ENCODE assay signal across 25 cellular contexts in genomic region chr4:9384126-9384525, GRCh38. TPM values are rescaled to one million over a fixed set of nuclear protein-coding genes. Genes with fewer than 3 reads are reported as not detected.
A peak's percentile ranks its signal among the peaks of the same experiment; 100 is the strongest.
DNase-seq lines count a peak whose midpoint lies in the region; TF ChIP-seq lines count a peak whose summit lies in the region.
"Had no signal": no experiment of that assay in that cellular context is flagged by ENCODE, and none has a peak within 500 bp of the region (broad histone marks: within the 10 kb centered on the region; RNA-seq: fewer than 3 reads in every experiment).

No MANE protein-coding gene starts in this region.

- H3K4me3 ChIP-seq in mammary epithelial cell (replicated peaks in 1 of 3; ENCODE audit: insufficient read depth in 1 of 3, low read depth in 2 of 3, low read length in 3 of 3) (no peak overlapping the region), epithelial cell of proximal tubule (ENCODE audit: low read depth, low read length) (no peak overlapping the region), trophoblast cell (ENCODE audit: low read depth, low read length) (no peak overlapping the region), adrenal gland (no peak overlapping the region), tibial nerve (no peak overlapping the region)
- H3K4me3 ChIP-seq: GM12878, GM23248, HAP-1 had no signal

- H3K18ac ChIP-seq in trophoblast cell (ENCODE audit: low read length) = no peak overlapping the region

- no peak overlapping the region for H2BK5ac ChIP-seq in trophoblast cell (ENCODE audit: low read depth, low read length, poor library complexity)

- H3K27ac Mint-ChIP-seq in endothelial cell (ENCODE audit: unreplicated experiment) = no peak overlapping the region
- H3K27ac Mint-ChIP-seq: CD4-positive, CD25-positive, alpha-beta regulatory T cell; CD8-positive, alpha-beta memory T cell had no signal

- CTCF ChIA-PET in mammary epithelial cell (lab: Charles Lee; ENCODE audit: low non-redundant PET) = no interaction called here

- H3K23ac ChIP-seq in trophoblast cell (ENCODE audit: low read length) = no peak overlapping the region

- no peak overlapping the region for H3K14ac ChIP-seq in trophoblast cell (ENCODE audit: low read length)

- H4K91ac ChIP-seq in trophoblast cell (ENCODE audit: low read depth, low read length) = no peak overlapping the region

- intact Hi-C loops in mammary epithelial cell (cut with micrococcal nuclease) (no loop called here), adrenal gland (cut with DNase I) (no loop called here)

- H3K27ac ChIP-seq in mammary epithelial cell (ENCODE audit: insufficient read depth, low read depth, low read length) (no peak overlapping the region), trophoblast cell (ENCODE audit: low read depth, low read length) (no peak overlapping the region), adrenal gland (no peak overlapping the region), tibial nerve (no peak overlapping the region)
- H3K27ac ChIP-seq: GM23248, HL-60 had no signal

- no peak overlapping the region for H3K4ac ChIP-seq in trophoblast cell (ENCODE audit: low read depth, low read length)

- no peak for TF ChIP-seq EP300 in tibial nerve (IDR thresholded peaks at IDR 0.05)

- H3K4me1 Mint-ChIP-seq in endothelial cell (ENCODE audit: unreplicated experiment) = no peaks in the 10 kb centered on the region
- H3K4me1 Mint-ChIP-seq: CD4-positive, CD25-positive, alpha-beta regulatory T cell had no signal

- no peak overlapping the region for H4K12ac ChIP-seq in trophoblast cell (ENCODE audit: low read depth, low read length)

- H2AFZ ChIP-seq in mammary epithelial cell (ENCODE audit: low read depth, low read length) (no peak overlapping the region), trophoblast cell (ENCODE audit: insufficient read depth, low read length, poor library complexity) (no peak overlapping the region)
- H2AFZ ChIP-seq: GM23248 had no signal

- H2BK120ac ChIP-seq in trophoblast cell (ENCODE audit: insufficient read depth, low read length, poor library complexity) = no peak overlapping the region

- H2BK12ac ChIP-seq in trophoblast cell (ENCODE audit: low read length) = no peak overlapping the region

- no TSS peak for BruUV-seq in mammary epithelial cell (replicated peaks; lab: Mats Ljungman, UMichigan)

- no peaks in the 10 kb centered on the region for H3K27me3 Mint-ChIP-seq in endothelial cell (ENCODE audit: unreplicated experiment)
- H3K27me3 Mint-ChIP-seq: CD4-positive, CD25-positive, alpha-beta regulatory T cell had no signal

- H3K9ac ChIP-seq in mammary epithelial cell (ENCODE audit: insufficient read depth, low read length) (no peak overlapping the region), trophoblast cell (ENCODE audit: low read length) (no peak overlapping the region)
- H3K9ac ChIP-seq: GM23248 had no signal

- no peaks in the 10 kb centered on the region for H3K79me2 ChIP-seq in mammary epithelial cell (ENCODE audit: insufficient read depth, low read length)
- H3K79me2 ChIP-seq in trophoblast cell (ENCODE audit: control insufficient read depth, insufficient read depth, low read length, poor library complexity) = no peaks in the 10 kb centered on the region

- WGBS in mammary epithelial cell (ENCODE audit: low coverage, missing lambda C conversion rate) = 0% methylated on average over 1 of the region's 1 CpG
- no CpG with 5 or more reads among the region's 1 CpG for WGBS in trophoblast cell (ENCODE audit: extremely low coverage, insufficient coverage, insufficient read length)
- 69 to 90% (median 74%) methylated on average over 1 of the region's 1 CpG for WGBS in adrenal gland, 4 donors
- 77 to 96% methylated on average over 1 of the region's 1 CpG for WGBS in tibial nerve, 2 donors

- no peaks in the 10 kb centered on the region for H3K36me3 Mint-ChIP-seq in endothelial cell (ENCODE audit: low read depth, unreplicated experiment)
- H3K36me3 Mint-ChIP-seq: CD4-positive, CD25-positive, alpha-beta regulatory T cell; CD8-positive, alpha-beta memory T cell had no signal

- TF ChIP-seq POLR2A in adrenal gland (IDR thresholded peaks at IDR 0.05) (no peak), tibial nerve (IDR thresholded peaks at IDR 0.05) (no peak)

- no peaks in the 10 kb centered on the region for H3K9me3 Mint-ChIP-seq in endothelial cell (ENCODE audit: unreplicated experiment)
- H3K9me3 Mint-ChIP-seq: CD4-positive, CD25-positive, alpha-beta regulatory T cell had no signal

- in situ Hi-C loops in mammary epithelial cell (cut with MboI; ENCODE audit: low sequenced_read_pairs in 2 of 2) = no loop called here

- H3K4me2 ChIP-seq in mammary epithelial cell (ENCODE audit: insufficient read depth, low read depth, low read length) = no peak overlapping the region
- no peak overlapping the region for H3K4me2 ChIP-seq in trophoblast cell (ENCODE audit: low read length)

- H3K4me1 ChIP-seq in mammary epithelial cell (ENCODE audit: insufficient read depth, low read length) (no peaks in the 10 kb centered on the region), trophoblast cell (ENCODE audit: control insufficient read depth in 1 of 2, insufficient read depth in 2 of 2, low read length in 2 of 2) (no peaks in the 10 kb centered on the region), adrenal gland (replicated peaks in 1 of 2) (no peaks in the 10 kb centered on the region), tibial nerve (no peaks in the 10 kb centered on the region)
- H3K4me1 ChIP-seq: BE2C, HAP-1 had no signal

- no peak for TF ChIP-seq CTCF in mammary epithelial cell (conservative IDR thresholded peaks at IDR 0.05 in 1 of 2, IDR thresholded peaks at IDR 0.05 in 1 of 2; ENCODE audit: extremely low read depth in 1 of 2, insufficient read depth in 1 of 2, low read depth in 1 of 2, low read length in 2 of 2)
- TF ChIP-seq CTCF in epithelial cell of proximal tubule (conservative IDR thresholded peaks at IDR 0.05; ENCODE audit: low read depth, low read length) = no peak
- no peak for TF ChIP-seq CTCF in adrenal gland (IDR thresholded peaks at IDR 0.05)
- no peak for TF ChIP-seq CTCF in tibial nerve (IDR thresholded peaks at IDR 0.05)
- no peak for TF ChIP-seq CTCF in endothelial cell (IDR thresholded peaks at IDR 0.05; ENCODE audit: unreplicated experiment)

- DNase-seq in RKO (ENCODE audit: low spot score) (peak; percentile 1), mammary epithelial cell (peak; percentile 1), epithelial cell of proximal tubule (ENCODE audit: low read depth) (peak; percentile 38), trophoblast cell (peak; percentile 27 to 67), adrenal gland (no peak), NCI-H2227 (lab: John Stamatoyannopoulos, UW; ENCODE audit: unreplicated experiment) (no peak), tibial nerve (ENCODE audit: low spot score in 2 of 2) (no peak), endothelial cell (ENCODE audit: low spot score) (no peak)
- DNase-seq: ACHN; BE2C; C1 segment of cervical spinal cord; CD4-positive, CD25-positive, alpha-beta regulatory T cell; CD8-positive, alpha-beta memory T cell; COR-L47; DMS 273 treated with DMSO at 0.1 percent for 48 hours; DMS53; DND-41; EL; GM23248; IMR-90 had no signal

- no peak overlapping the region for H3K4me3 Mint-ChIP-seq in endothelial cell (ENCODE audit: unreplicated experiment)
- H3K4me3 Mint-ChIP-seq: CD4-positive, CD25-positive, alpha-beta regulatory T cell; CD8-positive, alpha-beta memory T cell had no signal

- dilution Hi-C loops in mammary epithelial cell (cut with HindIII; ENCODE audit: low sequenced_read_pairs) = no loop called here

- no peak overlapping the region for H2AK5ac ChIP-seq in trophoblast cell (ENCODE audit: low read length)

- H4K8ac ChIP-seq in trophoblast cell (ENCODE audit: low read depth, low read length) = no peak overlapping the region

- H3K79me1 ChIP-seq in trophoblast cell (ENCODE audit: low read length) = no peaks in the 10 kb centered on the region

- H3K9me3 ChIP-seq in mammary epithelial cell (replicated peaks; ENCODE audit: insufficient read depth, low read length) = no peaks in the 10 kb centered on the region
- H3K9me3 ChIP-seq in trophoblast cell (ENCODE audit: insufficient read depth, low read depth, low read length) = no peaks in the 10 kb centered on the region
- H3K9me3 ChIP-seq in adrenal gland (replicated peaks in 1 of 3) = no peaks in the 10 kb centered on the region
- no peaks in the 10 kb centered on the region for H3K9me3 ChIP-seq in tibial nerve
- H3K9me3 ChIP-seq: BE2C, HAP-1 had no signal

- H3K36me3 ChIP-seq in mammary epithelial cell (ENCODE audit: insufficient read depth, low read length) = no peaks in the 10 kb centered on the region
- H3K36me3 ChIP-seq in trophoblast cell (ENCODE audit: control insufficient read depth in 1 of 2, insufficient read depth in 2 of 2, low read length in 2 of 2) = no peaks in the 10 kb centered on the region
- H3K36me3 ChIP-seq in adrenal gland (replicated peaks in 1 of 2) = no peaks in the 10 kb centered on the region
- H3K36me3 ChIP-seq in tibial nerve = no peaks in the 10 kb centered on the region
- H3K36me3 ChIP-seq: BE2C, HAP-1 had no signal

- H3K27me3 ChIP-seq in mammary epithelial cell (ENCODE audit: insufficient read depth, low read length) (no peaks in the 10 kb centered on the region), trophoblast cell (ENCODE audit: insufficient read depth, low read length) (no peaks in the 10 kb centered on the region), adrenal gland (no peaks in the 10 kb centered on the region), tibial nerve (no peaks in the 10 kb centered on the region)
- H3K27me3 ChIP-seq: BE2C had no signal

- H4K20me1 ChIP-seq in mammary epithelial cell (ENCODE audit: insufficient read depth, low read length) = no peaks in the 10 kb centered on the region

RNA-seq across cellular contexts. Expression of gene USP17L30, which starts 21.2 kb away (rescaled TPM):
- total RNA-seq in mammary epithelial cell (not detected), epithelial cell of proximal tubule (not detected in 2 replicates), adrenal gland (not detected), tibial nerve (not detected), endothelial cell (ENCODE audit: unreplicated experiment) (not detected)
- polyA plus RNA-seq in mammary epithelial cell (not detected), adrenal gland (not detected)
- not detected for polyA minus RNA-seq in mammary epithelial cell
- polyA plus RNA-seq in trophoblast cell (2013) = not detected in 2 replicates
- total RNA-seq: CD4-positive, CD25-positive, alpha-beta regulatory T cell; CD8-positive, alpha-beta memory T cell; G401; GM12878; GM23248; H4; IMR-90 had no signal
- polyA plus RNA-seq: CD4-positive, CD25-positive, alpha-beta regulatory T cell; CD8-positive, alpha-beta memory T cell; GM12878; GM23248; IMR-90 had no signal

RNA-seq across cellular contexts. Expression of gene USP17L29, which starts 30.7 kb away (rescaled TPM):
- total RNA-seq in mammary epithelial cell = not detected
- polyA plus RNA-seq in mammary epithelial cell = not detected
- polyA minus RNA-seq in mammary epithelial cell = not detected
- not detected in 2 replicates for total RNA-seq in epithelial cell of proximal tubule
- not detected in 2 replicates for polyA plus RNA-seq in trophoblast cell (2013)
- not detected for total RNA-seq in adrenal gland
- polyA plus RNA-seq in adrenal gland = not detected
- total RNA-seq in tibial nerve = not detected
- total RNA-seq in endothelial cell (ENCODE audit: unreplicated experiment) = not detected
- total RNA-seq: CD4-positive, CD25-positive, alpha-beta regulatory T cell; CD8-positive, alpha-beta memory T cell; G401; GM12878; GM23248; H4; IMR-90 had no signal
- polyA plus RNA-seq: CD4-positive, CD25-positive, alpha-beta regulatory T cell; CD8-positive, alpha-beta memory T cell; GM12878; GM23248; IMR-90 had no signal

RNA-seq across cellular contexts. Expression of gene USP17L28, which starts 35.4 kb away (rescaled TPM):
- total RNA-seq in mammary epithelial cell (not detected), epithelial cell of proximal tubule (not detected in 2 replicates), adrenal gland (not detected), tibial nerve (not detected), endothelial cell (ENCODE audit: unreplicated experiment) (not detected)
- polyA plus RNA-seq in mammary epithelial cell (not detected), adrenal gland (not detected)
- polyA minus RNA-seq in mammary epithelial cell = not detected
- not detected in 2 replicates for polyA plus RNA-seq in trophoblast cell (2013)
- total RNA-seq: CD4-positive, CD25-positive, alpha-beta regulatory T cell; CD8-positive, alpha-beta memory T cell; G401; GM12878; GM23248; H4; IMR-90 had no signal
- polyA plus RNA-seq: CD4-positive, CD25-positive, alpha-beta regulatory T cell; CD8-positive, alpha-beta memory T cell; GM12878; GM23248; IMR-90 had no signal

RNA-seq across cellular contexts. Expression of gene USP17L27, which starts 40.2 kb away (rescaled TPM):
- total RNA-seq in mammary epithelial cell (not detected), epithelial cell of proximal tubule (not detected in 2 replicates), adrenal gland (not detected), tibial nerve (not detected), endothelial cell (ENCODE audit: unreplicated experiment) (not detected)
- polyA plus RNA-seq in mammary epithelial cell (not detected), adrenal gland (not detected)
- polyA minus RNA-seq in mammary epithelial cell = not detected
- not detected in 2 replicates for polyA plus RNA-seq in trophoblast cell (2013)
- total RNA-seq: CD4-positive, CD25-positive, alpha-beta regulatory T cell; CD8-positive, alpha-beta memory T cell; G401; GM12878; GM23248; H4; IMR-90 had no signal
- polyA plus RNA-seq: CD4-positive, CD25-positive, alpha-beta regulatory T cell; CD8-positive, alpha-beta memory T cell; GM12878; GM23248; IMR-90 had no signal

RNA-seq across cellular contexts. Expression of gene USP17L5, which starts 44.9 kb away (rescaled TPM):
- total RNA-seq in mammary epithelial cell = not detected
- polyA plus RNA-seq in mammary epithelial cell = not detected
- polyA minus RNA-seq in mammary epithelial cell = not detected
- total RNA-seq in epithelial cell of proximal tubule = not detected in 2 replicates
- polyA plus RNA-seq in trophoblast cell (2013) = not detected in 2 replicates
- not detected for total RNA-seq in adrenal gland
- not detected for polyA plus RNA-seq in adrenal gland
- not detected for total RNA-seq in tibial nerve
- not detected for total RNA-seq in endothelial cell (ENCODE audit: unreplicated experiment)
- total RNA-seq: CD4-positive, CD25-positive, alpha-beta regulatory T cell; CD8-positive, alpha-beta memory T cell; G401; GM12878; GM23248; H4; IMR-90 had no signal
- polyA plus RNA-seq: CD4-positive, CD25-positive, alpha-beta regulatory T cell; CD8-positive, alpha-beta memory T cell; GM12878; GM23248; IMR-90 had no signal

Comparison
In these comparisons a context has a peak if more than half of its experiments do, and no peak if none do; other contexts are left out.
1. DNase-seq: peak in RKO (single experiment), mammary epithelial cell (single experiment), epithelial cell of proximal tubule (single experiment) and trophoblast cell (2 of 2); none in adrenal gland (0 of 7), NCI-H2227 (single experiment), tibial nerve (0 of 2) and endothelial cell (single experiment).